15 cellular contexts compared by ENCODE assay signal in the genomic region with DNA sequence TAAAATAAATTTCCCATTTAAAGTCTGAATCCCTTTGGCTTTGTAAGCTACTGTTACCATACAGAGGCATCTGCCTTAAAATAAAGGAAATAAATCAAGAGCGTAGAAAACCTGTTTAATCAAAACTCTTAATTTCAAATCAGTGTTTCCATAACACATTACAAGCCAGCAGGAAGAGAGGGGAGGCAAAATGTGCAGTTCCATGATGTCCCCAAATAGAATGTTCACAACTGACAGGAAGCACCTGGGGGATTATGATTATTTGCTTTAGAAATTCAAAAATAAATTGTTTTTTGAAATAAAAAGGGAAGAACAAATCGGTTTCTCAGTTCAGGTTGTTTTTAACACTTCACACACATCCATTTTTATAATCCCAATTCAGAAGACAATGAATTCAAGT. TPM values are rescaled to one million over a fixed set of nuclear protein-coding genes. Genes with fewer than 3 reads are reported as not detected.
DNase-seq lines count a peak whose midpoint lies in the region; TF ChIP-seq lines count a peak whose summit lies in the region.
"Had no signal": no experiment of that assay in that cellular context is flagged by ENCODE, and none has a peak within 500 bp of the region (broad histone marks: within the 10 kb centered on the region; RNA-seq: fewer than 3 reads in every experiment).

No MANE protein-coding gene starts in this region.

- H3K36me3 ChIP-seq in GM23248 (ENCODE audit: low read depth) (no peaks in the 10 kb centered on the region), esophagus squamous epithelium (no peaks in the 10 kb centered on the region), skeletal muscle satellite cell (ENCODE audit: insufficient read depth, low read length) (no peaks in the 10 kb centered on the region)

- DNase-seq in GM23248 (no peak), NCI-H69 (lab: John Stamatoyannopoulos, UW) (peak; percentile 24), esophagus squamous epithelium (lab: John Stamatoyannopoulos, UW) (no peak), SIG-M5 treated with dmso at 0.1 percent for 504 hours (lab: John Stamatoyannopoulos, UW; ENCODE audit: unreplicated experiment) (no peak), cortex of kidney (lab: John Stamatoyannopoulos, UW) (no peak), NCI-H1105 (lab: John Stamatoyannopoulos, UW) (no peak)
- no peak for DNase-seq in activated T-helper 2 cell treated with anti-CD3 and anti-CD28 coated beads, Interferon-gamma antibody, Interleukin-2, Interleukin-4, amounts not matched to agents 10 μg/mL and 5 μg/mL and 100 μg/mL, durations not matched to agents 14 hours and 24 hours and 36 hours (ENCODE audit: low spot score)
- DNase-seq: activated T-cell treated with anti-CD3 and anti-CD28 coated beads, Interleukin-2, amount 50 U/mL, for 24 hours; CD4-positive, CD25-positive, alpha-beta regulatory T cell; NCI-H345; PC-9; T-helper 1 cell had no signal

- in situ Hi-C loops in GM23248 (cut with MboI) = no loop called here

- no peaks in the 10 kb centered on the region for H3K9me2 ChIP-seq in GM23248 (ENCODE audit: insufficient read depth)

- WGBS in GM23248 (ENCODE audit: low coverage in 1 of 2, low lambda C conversion rate in 2 of 2, missing lambda C conversion rate in 2 of 2), 2 experiments = 96 to 100% methylated on average over 2 of the region's 2 CpGs
- 59 to 70% methylated on average over 2 of the region's 2 CpGs for WGBS in esophagus squamous epithelium, 2 donors

- H3K27me3 ChIP-seq in GM23248 (replicated peaks; ENCODE audit: insufficient read depth) (no peaks in the 10 kb centered on the region), esophagus squamous epithelium (peaks cover 0 to 47% (median 0%) of the 10 kb centered on the region in 4 donors), skeletal muscle satellite cell (ENCODE audit: control insufficient read depth, insufficient read depth, low read length) (no peaks in the 10 kb centered on the region)

- peaks cover 30% of the 10 kb centered on the region for H3K4me1 Mint-ChIP-seq in activated T-helper 2 cell treated with anti-CD3 and anti-CD28 coated beads, Interferon-gamma antibody, Interleukin-2, Interleukin-4, amounts not matched to agents 10 μg/mL and 5 μg/mL and 100 μg/mL, durations not matched to agents 14 hours and 24 hours and 36 hours (ENCODE audit: low read depth)

- H3K4me1 ChIP-seq in GM23248 (ENCODE audit: insufficient read depth) (peaks cover 26% of the 10 kb centered on the region; the same call in 1 of the 2 replicates), esophagus squamous epithelium (peaks cover 0 to 17% (median 3%) of the 10 kb centered on the region in 3 donors), skeletal muscle satellite cell (ENCODE audit: control insufficient read depth, insufficient read depth, low read length) (peaks cover 25% of the 10 kb centered on the region)

- no peak overlapping the region for H3K27ac Mint-ChIP-seq in activated T-helper 2 cell treated with anti-CD3 and anti-CD28 coated beads, Interferon-gamma antibody, Interleukin-2, Interleukin-4, amounts not matched to agents 10 μg/mL and 5 μg/mL and 100 μg/mL, durations not matched to agents 14 hours and 24 hours and 36 hours
- H3K27ac Mint-ChIP-seq: activated T-cell treated with anti-CD3 and anti-CD28 coated beads, Interleukin-2, amount 50 U/mL, for 24 hours; CD4-positive, CD25-positive, alpha-beta regulatory T cell; memory B cell had no signal

- no peaks in the 10 kb centered on the region for H3K79me2 ChIP-seq in GM23248 (ENCODE audit: insufficient read depth)

- H3K9me3 ChIP-seq in GM23248 (ENCODE audit: low read depth) (no peaks in the 10 kb centered on the region), esophagus squamous epithelium (no peaks in the 10 kb centered on the region), skeletal muscle satellite cell (replicated peaks; ENCODE audit: low read length) (no peaks in the 10 kb centered on the region)

- no peak for TF ChIP-seq POLR2A in esophagus squamous epithelium (IDR thresholded peaks at IDR 0.05)

- H3K27me3 Mint-ChIP-seq in activated T-helper 2 cell treated with anti-CD3 and anti-CD28 coated beads, Interferon-gamma antibody, Interleukin-2, Interleukin-4, amounts not matched to agents 10 μg/mL and 5 μg/mL and 100 μg/mL, durations not matched to agents 14 hours and 24 hours and 36 hours (ENCODE audit: low read depth) = peaks cover 62% of the 10 kb centered on the region

- intact Hi-C loops in esophagus squamous epithelium (cut with DNase I) = loop anchor here (10.0 kb wide), 1 partner anchor 81 kb away; a partner anchor contains a TSS
- intact Hi-C loops in activated T-helper 2 cell treated with anti-CD3 and anti-CD28 coated beads, Interferon-gamma antibody, Interleukin-2, Interleukin-4, amounts not matched to agents 10 μg/mL and 5 μg/mL and 100 μg/mL, durations not matched to agents 14 hours and 24 hours and 36 hours (cut with micrococcal nuclease) = loop anchor here (5.0 kb wide), 2 partner anchors 63 to 83 kb away; a partner anchor contains a TSS

- H3K9ac ChIP-seq in GM23248 (no peak overlapping the region), skeletal muscle satellite cell (ENCODE audit: low read depth, low read length) (no peak overlapping the region)

- H3K4me3 ChIP-seq in GM23248 (no peak overlapping the region), esophagus squamous epithelium (peak overlapping the region in 2 of 4 donors; percentile 13 to 29), skeletal muscle satellite cell (ENCODE audit: low read length) (no peak overlapping the region)
- H3K4me3 ChIP-seq: PC-9 had no signal

- no peak overlapping the region for H3K27ac ChIP-seq in GM23248
- H3K27ac ChIP-seq in esophagus squamous epithelium = peak overlapping the region; percentile 31 to 85 (median 79)
- H3K27ac ChIP-seq: PC-9 had no signal

- TF ChIP-seq CTCF in esophagus squamous epithelium (IDR thresholded peaks at IDR 0.05) = no peak

- no peaks in the 10 kb centered on the region for H3K9me3 Mint-ChIP-seq in activated T-helper 2 cell treated with anti-CD3 and anti-CD28 coated beads, Interferon-gamma antibody, Interleukin-2, Interleukin-4, amounts not matched to agents 10 μg/mL and 5 μg/mL and 100 μg/mL, durations not matched to agents 14 hours and 24 hours and 36 hours
- H3K9me3 Mint-ChIP-seq: activated T-cell treated with anti-CD3 and anti-CD28 coated beads, Interleukin-2, amount 50 U/mL, for 24 hours; memory B cell had no signal

- H3K4me2 ChIP-seq in GM23248 (ENCODE audit: unreplicated experiment) (no peak overlapping the region), skeletal muscle satellite cell (ENCODE audit: low read length) (peak overlapping the region; percentile 46)
- H3K4me2 ChIP-seq: PC-9 had no signal

- H2AFZ ChIP-seq in GM23248 = peak overlapping the region; percentile 7; the same call in 1 of the 2 replicates
- H2AFZ ChIP-seq: PC-9 had no signal

- H3K36me3 Mint-ChIP-seq in activated T-helper 2 cell treated with anti-CD3 and anti-CD28 coated beads, Interferon-gamma antibody, Interleukin-2, Interleukin-4, amounts not matched to agents 10 μg/mL and 5 μg/mL and 100 μg/mL, durations not matched to agents 14 hours and 24 hours and 36 hours (ENCODE audit: low read depth) = no peaks in the 10 kb centered on the region
- H3K36me3 Mint-ChIP-seq: CD4-positive, CD25-positive, alpha-beta regulatory T cell; memory B cell had no signal

- H4K20me1 ChIP-seq in GM23248 (ENCODE audit: insufficient read depth) = no peaks in the 10 kb centered on the region

- peaks cover 30% of the 10 kb centered on the region for H3F3A ChIP-seq in GM23248 (ENCODE audit: insufficient read depth)

- H3K4me3 Mint-ChIP-seq in activated T-helper 2 cell treated with anti-CD3 and anti-CD28 coated beads, Interferon-gamma antibody, Interleukin-2, Interleukin-4, amounts not matched to agents 10 μg/mL and 5 μg/mL and 100 μg/mL, durations not matched to agents 14 hours and 24 hours and 36 hours (ENCODE audit: low read depth) = no peak overlapping the region
- H3K4me3 Mint-ChIP-seq: activated T-cell treated with anti-CD3 and anti-CD28 coated beads, Interleukin-2, amount 50 U/mL, for 24 hours; CD4-positive, CD25-positive, alpha-beta regulatory T cell; memory B cell had no signal

RNA-seq across cellular contexts. Expression of a gene that starts 21.4 kb away (rescaled TPM):
- total RNA-seq in GM23248 (2014; rRNA removed; shearing (Covaris generic)) = 72.6 and 80.2 TPM in 2 replicates
- polyA plus RNA-seq in GM23248 (2016; fragmentation: Nextera tagmentation; extraction: Ambion mirVana) = 52.4 and 52.8 TPM in 2 replicates
- total RNA-seq in esophagus squamous epithelium = 10 to 100 TPM in 2 of 4 donors, 1 to 10 TPM in 2; 3.4 to 18.5 (median 9.8) TPM
- 15.9 and 21.5 TPM in 2 replicates for total RNA-seq in skeletal muscle satellite cell (2012; rRNA removed)
- total RNA-seq in activated T-helper 2 cell treated with anti-CD3 and anti-CD28 coated beads, Interferon-gamma antibody, Interleukin-2, Interleukin-4, amounts not matched to agents 10 μg/mL and 5 μg/mL and 100 μg/mL, durations not matched to agents 14 hours and 24 hours and 36 hours = 34.9 and 37.3 TPM in 2 replicates
- total RNA-seq: G401 had no signal
